In the genomic region with DNA sequence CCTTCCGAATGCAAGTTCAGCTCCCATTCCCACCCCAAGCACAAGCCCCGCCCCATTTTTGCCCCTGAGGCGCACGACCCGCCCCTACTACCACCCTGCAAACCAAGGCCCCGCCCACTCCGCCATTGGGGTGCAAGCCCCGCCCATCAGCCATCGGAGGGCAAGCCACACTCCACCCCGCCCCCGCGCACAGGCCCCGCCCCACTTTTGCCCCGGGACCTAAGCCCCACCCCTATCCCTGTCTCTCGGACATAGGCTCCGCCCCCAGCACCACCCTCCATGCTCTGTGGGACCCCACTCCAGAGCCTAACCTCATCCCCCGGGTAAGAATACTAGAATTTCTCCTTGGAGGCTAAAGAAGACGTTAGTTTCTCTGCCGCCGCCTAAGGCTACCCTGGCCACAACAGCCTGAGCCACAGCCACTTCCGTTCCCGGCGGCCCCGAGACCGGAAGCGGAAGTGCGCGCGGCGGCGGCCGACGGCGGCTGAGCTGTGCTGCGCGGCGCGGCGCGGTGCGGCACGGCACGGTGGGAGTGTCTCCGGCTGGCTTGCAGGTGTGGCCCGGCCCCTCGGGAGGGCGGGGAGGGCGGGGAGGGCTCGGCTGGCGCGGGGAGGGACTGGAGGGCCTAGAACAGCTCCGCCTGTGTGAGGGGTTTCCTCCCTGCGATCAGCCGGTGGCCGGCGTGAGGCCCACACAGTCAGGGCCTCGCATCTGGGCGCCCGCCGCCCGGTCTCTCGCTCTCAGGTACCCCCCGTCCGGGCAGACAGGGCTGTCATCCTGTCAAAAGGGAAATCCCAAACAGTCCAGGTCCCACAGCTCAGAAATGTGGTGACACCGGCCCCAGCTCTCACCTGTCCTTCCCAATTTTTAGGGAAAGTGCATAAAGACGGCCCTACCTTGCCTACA, we compare ENCODE assay signal across 8 cellular contexts. TPM values are rescaled to one million over a fixed set of nuclear protein-coding genes. Genes with fewer than 3 reads are reported as not detected.
DNase-seq lines count a peak whose midpoint lies in the region; ATAC-seq and TF ChIP-seq lines count a peak whose summit lies in the region.

Gene ZNF333, plus strand, starts transcription at position 451 of the 906 bp plus-strand sequence. CDS start 3,444 bp downstream, outside the sequence.

- H3K4me1 Mint-ChIP-seq in activated T-helper 1 cell treated with anti-CD3 and anti-CD28 coated beads, Interleukin-12 subunit alpha, Interleukin-12 subunit beta, Interleukin-2, Interleukin-4 antibody, amounts not matched to agents 30 ng/mL and 10 ng/mL and 1 ng/mL, durations not matched to agents 14 hours and 24 hours and 36 hours (ENCODE audit: low read depth), result peaks cover 16% of the 10 kb centered on the region
- peaks cover 16 to 47% (median 33%) of the 10 kb centered on the region in 3 donors for H3K4me1 Mint-ChIP-seq in naive B cell
- peaks cover 7% of the 10 kb centered on the region for H3K4me1 Mint-ChIP-seq in stimulated activated effector memory CD8-positive, alpha-beta T cell treated with anti-CD3 and anti-CD28 coated beads, Interleukin-12 subunit alpha, Interleukin-12 subunit beta, amount 100 ng/mL, for 72 hours

- 0 out of 2 replicates have a peak, but pooled peaks cover under 1% of the 10 kb centered on the region for H3K36me3 ChIP-seq in KOPT-K1 (ENCODE audit: insufficient read depth, low read length)
- peaks cover 0 to 10% (median 0%) of the 10 kb centered on the region in 3 donors for H3K36me3 ChIP-seq in Peyer's patch

- intact Hi-C loops in activated T-helper 1 cell treated with anti-CD3 and anti-CD28 coated beads, Interleukin-12 subunit alpha, Interleukin-12 subunit beta, Interleukin-2, Interleukin-4 antibody, amounts not matched to agents 30 ng/mL and 10 ng/mL and 1 ng/mL, durations not matched to agents 14 hours and 24 hours and 36 hours (cut with micrococcal nuclease), result loop anchor here (1.0 to 5.0 kb wide), 5 partner anchors 118 to 958 kb away; partner anchors contain the start of genes DNAJB1, NDUFB7 and TECR

- H3K27ac ChIP-seq in KOPT-K1 (ENCODE audit: low read depth, low read length, poor library complexity, severe bottlenecking) (peak within 1 kb of the TSS; percentile 86), Peyer's patch (peak within 1 kb of the TSS; percentile 89 to 98 (median 92))

- no peaks in the 10 kb centered on the region for H3K27me3 ChIP-seq in Peyer's patch

- peak within 1 kb of the TSS; percentile 99 for H3K27ac Mint-ChIP-seq in activated T-helper 1 cell treated with anti-CD3 and anti-CD28 coated beads, Interleukin-12 subunit alpha, Interleukin-12 subunit beta, Interleukin-2, Interleukin-4 antibody, amounts not matched to agents 30 ng/mL and 10 ng/mL and 1 ng/mL, durations not matched to agents 14 hours and 24 hours and 36 hours
- H3K27ac Mint-ChIP-seq in naive B cell, result peak within 1 kb of the TSS; percentile 98 to 100 (median 99)
- H3K27ac Mint-ChIP-seq in stimulated activated effector memory CD8-positive, alpha-beta T cell treated with anti-CD3 and anti-CD28 coated beads, Interleukin-12 subunit alpha, Interleukin-12 subunit beta, amount 100 ng/mL, for 72 hours, result peak within 1 kb of the TSS; percentile 98

- DNase-seq in DMS79 treated with DMSO at 0.1 percent for 48 hours (lab: John Stamatoyannopoulos, UW), result peak; percentile 93
- DNase-seq in Peyer's patch, result peak; percentile 98 to 100 (median 99)
- DNase-seq in activated T-helper 1 cell treated with anti-CD3 and anti-CD28 coated beads, Interleukin-12 subunit alpha, Interleukin-12 subunit beta, Interleukin-2, Interleukin-4 antibody, amounts not matched to agents 30 ng/mL and 10 ng/mL and 1 ng/mL, durations not matched to agents 14 hours and 24 hours and 36 hours (ENCODE audit: low spot score), result peak; percentile 94
- peak; percentile 81 for DNase-seq in fibroblast of gingiva (ENCODE audit: low read depth)
- peak; percentile 95 for DNase-seq in naive B cell
- DNase-seq in stimulated activated effector memory CD8-positive, alpha-beta T cell treated with anti-CD3 and anti-CD28 coated beads, Interleukin-12 subunit alpha, Interleukin-12 subunit beta, amount 100 ng/mL, for 72 hours (ENCODE audit: low spot score in 2 of 2), result peak; percentile 97 to 100

- TF ChIP-seq CTCF in Peyer's patch (IDR thresholded peaks at IDR 0.05), result peak in 1 of 6 experiments; percentile 26

- H3K9me3 ChIP-seq in KOPT-K1 (ENCODE audit: insufficient read depth, low read length, poor library complexity, severe bottlenecking), result no peaks in the 10 kb centered on the region
- H3K9me3 ChIP-seq in Peyer's patch, result no peaks in the 10 kb centered on the region

- H3K4me3 ChIP-seq in Peyer's patch, result peak within 1 kb of the TSS; percentile 62 to 82 (median 66)

- no peaks in the 10 kb centered on the region for H3K9me3 Mint-ChIP-seq in activated T-helper 1 cell treated with anti-CD3 and anti-CD28 coated beads, Interleukin-12 subunit alpha, Interleukin-12 subunit beta, Interleukin-2, Interleukin-4 antibody, amounts not matched to agents 30 ng/mL and 10 ng/mL and 1 ng/mL, durations not matched to agents 14 hours and 24 hours and 36 hours
- no peaks in the 10 kb centered on the region for H3K9me3 Mint-ChIP-seq in naive B cell
- no peaks in the 10 kb centered on the region for H3K9me3 Mint-ChIP-seq in stimulated activated effector memory CD8-positive, alpha-beta T cell treated with anti-CD3 and anti-CD28 coated beads, Interleukin-12 subunit alpha, Interleukin-12 subunit beta, amount 100 ng/mL, for 72 hours

- H3K36me3 Mint-ChIP-seq in activated T-helper 1 cell treated with anti-CD3 and anti-CD28 coated beads, Interleukin-12 subunit alpha, Interleukin-12 subunit beta, Interleukin-2, Interleukin-4 antibody, amounts not matched to agents 30 ng/mL and 10 ng/mL and 1 ng/mL, durations not matched to agents 14 hours and 24 hours and 36 hours (ENCODE audit: low read depth), result peaks cover 3% of the 10 kb centered on the region
- H3K36me3 Mint-ChIP-seq in naive B cell, result no peaks in the 10 kb centered on the region
- no peaks in the 10 kb centered on the region for H3K36me3 Mint-ChIP-seq in stimulated activated effector memory CD8-positive, alpha-beta T cell treated with anti-CD3 and anti-CD28 coated beads, Interleukin-12 subunit alpha, Interleukin-12 subunit beta, amount 100 ng/mL, for 72 hours

- ATAC-seq in GM21786 (IDR thresholded peaks at IDR 0.05; ENCODE audit: unreplicated experiment), result peak; percentile 83
- ATAC-seq in naive B cell (ENCODE audit: low read depth in 2 of 2), result peak; percentile 91 to 92
- peak; percentile 98 for ATAC-seq in stimulated activated effector memory CD8-positive, alpha-beta T cell treated with anti-CD3 and anti-CD28 coated beads, Interleukin-12 subunit alpha, Interleukin-12 subunit beta, amount 100 ng/mL, for 72 hours

- H3K4me3 Mint-ChIP-seq in activated T-helper 1 cell treated with anti-CD3 and anti-CD28 coated beads, Interleukin-12 subunit alpha, Interleukin-12 subunit beta, Interleukin-2, Interleukin-4 antibody, amounts not matched to agents 30 ng/mL and 10 ng/mL and 1 ng/mL, durations not matched to agents 14 hours and 24 hours and 36 hours, result peak within 1 kb of the TSS; percentile 93
- peak within 1 kb of the TSS; percentile 89 to 98 (median 97) for H3K4me3 Mint-ChIP-seq in naive B cell
- H3K4me3 Mint-ChIP-seq in stimulated activated effector memory CD8-positive, alpha-beta T cell treated with anti-CD3 and anti-CD28 coated beads, Interleukin-12 subunit alpha, Interleukin-12 subunit beta, amount 100 ng/mL, for 72 hours, result peak within 1 kb of the TSS; percentile 82

- peak in 1 of 2 donors; percentile 48 for TF ChIP-seq POLR2A in Peyer's patch (IDR thresholded peaks at IDR 0.05)

- peaks cover 0 to 9% (median 0%) of the 10 kb centered on the region in 4 donors for H3K4me1 ChIP-seq in Peyer's patch

- H3K27me3 Mint-ChIP-seq in activated T-helper 1 cell treated with anti-CD3 and anti-CD28 coated beads, Interleukin-12 subunit alpha, Interleukin-12 subunit beta, Interleukin-2, Interleukin-4 antibody, amounts not matched to agents 30 ng/mL and 10 ng/mL and 1 ng/mL, durations not matched to agents 14 hours and 24 hours and 36 hours (ENCODE audit: insufficient read depth), result peaks cover 3% of the 10 kb centered on the region
- no peaks in the 10 kb centered on the region for H3K27me3 Mint-ChIP-seq in naive B cell

RNA-seq across cellular contexts. Expression of gene ZNF333, which starts in this region (rescaled TPM):
- 10 to 100 TPM in 3 of 4 donors, 1 to 10 TPM in 1; 7.5 to 27.8 (median 17.1) TPM for total RNA-seq in Peyer's patch
- total RNA-seq in activated T-helper 1 cell treated with anti-CD3 and anti-CD28 coated beads, Interleukin-12 subunit alpha, Interleukin-12 subunit beta, Interleukin-2, Interleukin-4 antibody, amounts not matched to agents 30 ng/mL and 10 ng/mL and 1 ng/mL, durations not matched to agents 14 hours and 24 hours and 36 hours, result 10.0 and 11.1 TPM in 2 replicates
- polyA plus RNA-seq in naive B cell (ENCODE audit: low read depth in 6 of 6), result 10 to 100 TPM in 4 of 6 donors, 1 to 10 TPM in 2; 8.6 to 18.1 (median 11.0) TPM

Comparison
In these comparisons a context has a peak if more than half of its experiments do, and no peak if none do; other contexts are left out.
1. Peak in every context shown above with its lines: DNase-seq, ATAC-seq, H3K4me3 ChIP-seq and H3K27ac ChIP-seq.